In the genomic region with DNA sequence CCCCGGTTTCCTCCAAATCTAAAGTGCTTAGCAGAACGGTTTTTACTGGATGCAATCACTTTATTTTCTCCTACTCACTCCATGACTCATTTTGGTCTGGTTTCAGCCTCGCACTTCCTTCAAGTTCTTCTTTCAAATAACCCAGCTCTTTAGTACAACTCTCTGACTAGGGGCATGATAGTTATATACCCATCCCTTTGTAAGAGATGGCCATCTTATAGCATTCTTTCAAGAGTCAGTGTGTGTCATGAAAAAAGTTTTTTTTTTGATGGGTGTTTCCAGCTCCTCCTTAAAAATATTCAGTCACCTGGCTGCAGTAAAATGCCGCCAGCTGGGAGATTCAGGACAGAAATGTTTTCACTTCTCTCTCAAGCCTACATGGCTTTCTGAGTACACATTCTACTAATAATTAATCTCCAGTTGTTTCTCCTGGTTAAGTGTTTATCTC, we compare ENCODE assay signal across 9 cellular contexts.
DNase-seq lines count a peak whose midpoint lies in the region; ATAC-seq and TF ChIP-seq lines count a peak whose summit lies in the region.
"Had no signal": no experiment of that assay in that cellular context is flagged by ENCODE, and none has a peak within 500 bp of the region (broad histone marks: within the 10 kb centered on the region; RNA-seq: fewer than 3 reads in every experiment).

No MANE protein-coding gene starts in this region.

- 63 to 68% methylated on average over 4 of the region's 4 CpGs for WGBS in thyroid gland, 2 donors

- H3K27ac ChIP-seq in ACC112 (ENCODE audit: low read depth, low read length) (no peak overlapping the region), thyroid gland (no peak overlapping the region)

- H3K27me3 ChIP-seq in ACC112 (ENCODE audit: insufficient read depth, low read length) (no peaks in the 10 kb centered on the region), thyroid gland (no peaks in the 10 kb centered on the region)

- H3K4me1 ChIP-seq in ACC112 (ENCODE audit: control insufficient read depth, insufficient read depth, low read length, unreplicated experiment) (no peaks in the 10 kb centered on the region), thyroid gland (no peaks in the 10 kb centered on the region)

- H3K9me3 ChIP-seq in thyroid gland = no peaks in the 10 kb centered on the region

- TF ChIP-seq POLR2A in thyroid gland (IDR thresholded peaks at IDR 0.05) = no peak

- no peaks in the 10 kb centered on the region for H3K79me2 ChIP-seq in ACC112 (ENCODE audit: control insufficient read depth, insufficient read depth, low read length, unreplicated experiment)

- TF ChIP-seq CTCF in epithelial cell of proximal tubule (conservative IDR thresholded peaks at IDR 0.05; ENCODE audit: low read depth, low read length) (no peak), thyroid gland (IDR thresholded peaks at IDR 0.05) (no peak)

- H3K36me3 ChIP-seq in ACC112 (ENCODE audit: insufficient read depth, low read length) (no peaks in the 10 kb centered on the region), thyroid gland (no peaks in the 10 kb centered on the region)

- H2AFZ ChIP-seq in ACC112 (ENCODE audit: low read length, unreplicated experiment) = peak overlapping the region; percentile 18

- ATAC-seq in GM18867 (IDR thresholded peaks at IDR 0.05; ENCODE audit: unreplicated experiment) (no peak), GM19324 (IDR thresholded peaks at IDR 0.05; ENCODE audit: low FRiP score, unreplicated experiment) (no peak), GM19395 (IDR thresholded peaks at IDR 0.05; ENCODE audit: unreplicated experiment) (no peak)

- H3K4me3 ChIP-seq in ACC112 (ENCODE audit: low read depth, low read length) = no peak overlapping the region
- peak overlapping the region; percentile 36 for H3K4me3 ChIP-seq in epithelial cell of proximal tubule (ENCODE audit: low read depth, low read length)
- H3K4me3 ChIP-seq in thyroid gland (replicated peaks in 1 of 3) = no peak overlapping the region

- intact Hi-C loops in thyroid gland (cut with DNase I) = no loop called here

- DNase-seq in NOMO-1 treated with DMSO at 0.1 percent for 48 hours (lab: John Stamatoyannopoulos, UW; ENCODE audit: unreplicated experiment) (peak; percentile 71), epithelial cell of proximal tubule (ENCODE audit: low read depth) (peak; percentile 63), lung microvascular endothelial cell (ENCODE audit: low read depth in 2 of 2) (peak; percentile 48 to 85), thyroid gland (no peak)
- DNase-seq: anterior cingulate cortex had no signal

Comparison
In these comparisons a context has a peak if more than half of its experiments do, and no peak if none do; other contexts are left out.
1. DNase-seq: peak in NOMO-1 treated with DMSO at 0.1 percent for 48 hours (single experiment), epithelial cell of proximal tubule (single experiment) and lung microvascular endothelial cell (2 of 2); none in thyroid gland (0 of 2).